ENCODE assay signal across 8 cellular contexts in genomic region chr1:166876540-166876838, GRCh38. TPM values are rescaled to one million over a fixed set of nuclear protein-coding genes. Genes with fewer than 3 reads are reported as not detected.
DNase-seq lines count a peak whose midpoint lies in the region; ATAC-seq, FAIRE-seq and TF ChIP-seq lines count a peak whose summit lies in the region.

No MANE protein-coding gene starts in this region.

- H3K27me3 Mint-ChIP-seq in activated naive CD8-positive, alpha-beta T cell treated with anti-CD3 and anti-CD28 coated beads for 36 hours = peaks cover 6% of the 10 kb centered on the region
- peaks cover 4% of the 10 kb centered on the region for H3K27me3 Mint-ChIP-seq in mesothelial cell of epicardium (ENCODE audit: low read depth)

- H3K4me3 ChIP-seq in GM12864 (ENCODE audit: low read depth, low read length) = peak overlapping the region; percentile 50

- TF ChIP-seq CTCF in GM12864 (IDR thresholded peaks at IDR 0.05; ENCODE audit: low read depth, low read length, missing control alignments) (no peak), mesothelial cell of epicardium (IDR thresholded peaks at IDR 0.05; ENCODE audit: unreplicated experiment) (no peak)

- no peak for DNase-seq in GM12864 (ENCODE audit: low read depth)
- no peak for DNase-seq in activated naive CD8-positive, alpha-beta T cell treated with anti-CD3 and anti-CD28 coated beads for 36 hours
- DNase-seq in mesothelial cell of epicardium (ENCODE audit: low spot score in 2 of 2, unreplicated experiment in 2 of 2) = no peak
- DNase-seq in MV-4-11 (lab: John Stamatoyannopoulos, UW) = no peak
- DNase-seq in NCI-H2081 treated with DMSO at 0.1 percent for 48 hours (lab: John Stamatoyannopoulos, UW) = no peak
- DNase-seq in frontal cortex (ENCODE audit: low spot score in 2 of 2) = no peak
- DNase-seq in KG1 (lab: John Stamatoyannopoulos, UW) = no peak

- H3K4me1 Mint-ChIP-seq in activated naive CD8-positive, alpha-beta T cell treated with anti-CD3 and anti-CD28 coated beads for 36 hours = peaks cover 33% of the 10 kb centered on the region
- H3K4me1 Mint-ChIP-seq in mesothelial cell of epicardium = peaks cover 22% of the 10 kb centered on the region

- ATAC-seq in HG02870 (IDR thresholded peaks at IDR 0.05; ENCODE audit: unreplicated experiment) = peak; percentile 0

- H3K4me3 Mint-ChIP-seq in activated naive CD8-positive, alpha-beta T cell treated with anti-CD3 and anti-CD28 coated beads for 36 hours = peak overlapping the region; percentile 97
- peak overlapping the region; percentile 99 for H3K4me3 Mint-ChIP-seq in mesothelial cell of epicardium

- H3K36me3 Mint-ChIP-seq in activated naive CD8-positive, alpha-beta T cell treated with anti-CD3 and anti-CD28 coated beads for 36 hours = peaks cover 14% of the 10 kb centered on the region
- H3K36me3 Mint-ChIP-seq in mesothelial cell of epicardium = no peaks in the 10 kb centered on the region

- peaks cover 7% of the 10 kb centered on the region for H3K9me3 Mint-ChIP-seq in activated naive CD8-positive, alpha-beta T cell treated with anti-CD3 and anti-CD28 coated beads for 36 hours
- no peaks in the 10 kb centered on the region for H3K9me3 Mint-ChIP-seq in mesothelial cell of epicardium

- peak overlapping the region; percentile 99 for H3K27ac Mint-ChIP-seq in activated naive CD8-positive, alpha-beta T cell treated with anti-CD3 and anti-CD28 coated beads for 36 hours
- peak overlapping the region; percentile 99 for H3K27ac Mint-ChIP-seq in mesothelial cell of epicardium

- FAIRE-seq in frontal cortex (lab: Jason Lieb, UNC) = no peak

RNA-seq across cellular contexts. Expression of gene TADA1, which starts 0.4 kb away (rescaled TPM):
- total RNA-seq in activated naive CD8-positive, alpha-beta T cell treated with anti-CD3 and anti-CD28 coated beads for 36 hours = 10 to 100 TPM; 19.2 to 21.4 TPM
- total RNA-seq in mesothelial cell of epicardium (15.6 to 18.7 TPM (median 17.4 TPM) in 3 replicates), frontal cortex (66.9 TPM)

RNA-seq across cellular contexts. Expression of gene POGK, which starts 37.2 kb away (rescaled TPM):
- total RNA-seq in activated naive CD8-positive, alpha-beta T cell treated with anti-CD3 and anti-CD28 coated beads for 36 hours = 10 to 100 TPM; 52.3 to 53.3 TPM
- 40.1 to 42.1 TPM (median 40.6 TPM) in 3 replicates for total RNA-seq in mesothelial cell of epicardium
- 62.4 TPM for total RNA-seq in frontal cortex
